Comparison of ENCODE assay signal across 21 cellular contexts in the genomic region with DNA sequence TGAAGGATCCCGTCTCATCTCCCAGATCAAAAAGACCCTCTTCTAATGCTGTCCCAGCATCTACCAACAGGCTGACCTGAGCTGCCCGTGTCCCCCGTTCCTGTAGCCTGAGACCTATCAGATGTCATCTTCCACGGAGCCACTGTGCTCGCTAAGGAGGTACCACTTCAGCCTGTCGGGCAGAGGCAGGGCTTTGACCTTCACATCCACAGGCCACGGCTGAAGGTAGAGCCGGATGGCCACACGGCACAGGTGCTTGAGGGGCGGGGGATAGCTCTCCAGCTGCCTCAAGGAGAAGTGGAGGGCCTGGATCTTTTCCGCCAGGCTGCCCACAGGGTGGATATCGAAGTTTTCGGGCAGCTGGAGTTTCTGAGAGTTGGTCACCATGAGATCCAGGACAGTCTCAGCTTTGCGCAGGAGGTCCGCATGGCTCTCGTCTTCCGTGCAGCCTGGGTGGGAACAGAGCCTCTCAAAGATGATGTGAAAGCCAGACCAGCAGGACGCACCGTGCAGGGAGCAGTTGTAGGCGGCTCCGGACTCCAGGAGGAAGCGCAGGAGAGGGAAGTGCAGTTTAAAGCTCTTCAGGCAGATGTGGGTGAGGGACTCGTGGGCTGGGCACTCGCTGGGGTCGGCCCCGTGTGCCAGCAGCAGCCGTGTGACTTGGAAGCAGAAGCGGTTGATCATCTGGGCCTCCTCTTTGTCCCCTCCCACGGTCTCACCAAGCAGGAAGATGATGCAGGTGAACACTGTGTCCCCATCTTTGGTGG. TPM values are rescaled to one million over a fixed set of nuclear protein-coding genes. Genes with fewer than 3 reads are reported as not detected.
A peak's percentile ranks its signal among the peaks of the same experiment; 100 is the strongest.
DNase-seq lines count a peak whose midpoint lies in the region; ATAC-seq lines count a peak whose summit lies in the region.
"Had no signal": no experiment of that assay in that cellular context is flagged by ENCODE, and none has a peak within 500 bp of the region (broad histone marks: within the 10 kb centered on the region; RNA-seq: fewer than 3 reads in every experiment).

No MANE protein-coding gene starts in this region.

- POLR2A ChIA-PET in activated CD4-positive, alpha-beta memory T cell treated with anti-CD3 and anti-CD28 coated beads, Interleukin-2, amount 10 ng/mL, durations not matched to agents 7 days and 5 days (lab: Charles Lee) = interaction anchor here (0.9 to 5.9 kb wide), 3 partner anchors 8 to 499 kb away, joined by 3 to 44 read pairs (median 3); a partner anchor contains a TSS
- POLR2A ChIA-PET in activated CD4-positive, alpha-beta memory T cell treated with anti-CD3 and anti-CD28 coated beads for 36 hours (lab: Charles Lee) = no interaction called here
- POLR2A ChIA-PET in CD8-positive, alpha-beta memory T cell (lab: Charles Lee) = interaction anchor here (0.6 to 1.6 kb wide), 3 partner anchors 11 to 499 kb away, joined by 3 to 5 read pairs (median 3); no protein-coding TSS in a partner anchor
- POLR2A ChIA-PET in naive thymus-derived CD4-positive, alpha-beta T cell (lab: Charles Lee) = interaction anchor here (0.6 to 1.5 kb wide), 2 partner anchors 10 to 302 kb away, joined by 4 to 8 read pairs; no protein-coding TSS in a partner anchor

- peaks cover 30% of the 10 kb centered on the region for H3K36me3 Mint-ChIP-seq in activated CD4-positive, alpha-beta memory T cell treated with anti-CD3 and anti-CD28 coated beads, Interleukin-2, amount 10 ng/mL, durations not matched to agents 7 days and 5 days (ENCODE audit: low read depth)
- H3K36me3 Mint-ChIP-seq in activated CD4-positive, alpha-beta memory T cell treated with anti-CD3 and anti-CD28 coated beads for 36 hours = peaks cover 13% of the 10 kb centered on the region
- peaks cover 0 to 65% (median 0%) of the 10 kb centered on the region in 3 donors for H3K36me3 Mint-ChIP-seq in CD8-positive, alpha-beta memory T cell
- H3K36me3 Mint-ChIP-seq in activated T-helper 17 cell treated with anti-CD3 and anti-CD28 coated beads, Interleukin-2, amount 50 U/mL, for 72 hours (ENCODE audit: low read depth) = peaks cover 52% of the 10 kb centered on the region
- H3K36me3 Mint-ChIP-seq in naive thymus-derived CD4-positive, alpha-beta T cell = peaks cover 0 to 12% (median 5%) of the 10 kb centered on the region in 5 donors

- intact Hi-C loops in activated CD4-positive, alpha-beta memory T cell treated with anti-CD3 and anti-CD28 coated beads for 36 hours (cut with micrococcal nuclease) = no loop called here
- intact Hi-C loops in naive thymus-derived CD4-positive, alpha-beta T cell (cut with micrococcal nuclease) = no loop called here

- peaks cover 15% of the 10 kb centered on the region for H3K4me1 ChIP-seq in CD8-positive, alpha-beta memory T cell (ENCODE audit: insufficient read depth, low read length)
- peaks cover 16 to 18% of the 10 kb centered on the region in 2 donors for H3K4me1 ChIP-seq in naive thymus-derived CD4-positive, alpha-beta T cell (ENCODE audit: control insufficient read depth in 2 of 2, insufficient read depth in 2 of 2, low read length in 2 of 2)
- peaks cover 15% of the 10 kb centered on the region for H3K4me1 ChIP-seq in HAP-1

- no peaks in the 10 kb centered on the region for H3K27me3 Mint-ChIP-seq in activated CD4-positive, alpha-beta memory T cell treated with anti-CD3 and anti-CD28 coated beads, Interleukin-2, amount 10 ng/mL, durations not matched to agents 7 days and 5 days
- no peaks in the 10 kb centered on the region for H3K27me3 Mint-ChIP-seq in activated CD4-positive, alpha-beta memory T cell treated with anti-CD3 and anti-CD28 coated beads for 36 hours
- H3K27me3 Mint-ChIP-seq in CD8-positive, alpha-beta memory T cell = peaks cover 0 to 3% of the 10 kb centered on the region in 2 donors
- no peaks in the 10 kb centered on the region for H3K27me3 Mint-ChIP-seq in activated T-helper 17 cell treated with anti-CD3 and anti-CD28 coated beads, Interleukin-2, amount 50 U/mL, for 72 hours
- H3K27me3 Mint-ChIP-seq in naive thymus-derived CD4-positive, alpha-beta T cell = no peaks in the 10 kb centered on the region

- H3K4me1 Mint-ChIP-seq in activated CD4-positive, alpha-beta memory T cell treated with anti-CD3 and anti-CD28 coated beads, Interleukin-2, amount 10 ng/mL, durations not matched to agents 7 days and 5 days = peaks cover 25% of the 10 kb centered on the region
- peaks cover 15% of the 10 kb centered on the region for H3K4me1 Mint-ChIP-seq in activated CD4-positive, alpha-beta memory T cell treated with anti-CD3 and anti-CD28 coated beads for 36 hours (ENCODE audit: low read depth)
- H3K4me1 Mint-ChIP-seq in CD8-positive, alpha-beta memory T cell = peaks cover 15 to 34% (median 24%) of the 10 kb centered on the region in 3 donors
- H3K4me1 Mint-ChIP-seq in activated T-helper 17 cell treated with anti-CD3 and anti-CD28 coated beads, Interleukin-2, amount 50 U/mL, for 72 hours = peaks cover 15% of the 10 kb centered on the region
- peaks cover 19 to 31% (median 23%) of the 10 kb centered on the region in 7 donors for H3K4me1 Mint-ChIP-seq in naive thymus-derived CD4-positive, alpha-beta T cell

- H3K4me3 ChIP-seq in CD8-positive, alpha-beta memory T cell (ENCODE audit: low read length) = no peak overlapping the region
- H3K4me3 ChIP-seq in naive thymus-derived CD4-positive, alpha-beta T cell (ENCODE audit: low read length) = no peak overlapping the region
- H3K4me3 ChIP-seq in HAP-1 = no peak overlapping the region
- H3K4me3 ChIP-seq: A549, left lung, stomach had no signal

- CTCF ChIA-PET in activated CD4-positive, alpha-beta memory T cell treated with anti-CD3 and anti-CD28 coated beads, Interleukin-2, amount 10 ng/mL, durations not matched to agents 7 days and 5 days (lab: Charles Lee) = interaction anchor here (2.8 to 7.5 kb wide), 2 partner anchors 12 to 146 kb away, joined by 13 to 51 read pairs; a partner anchor contains a TSS
- CTCF ChIA-PET in activated CD4-positive, alpha-beta memory T cell treated with anti-CD3 and anti-CD28 coated beads for 36 hours (lab: Charles Lee) = interaction anchor here (1.1 to 8.7 kb wide), 3 partner anchors 10 to 499 kb away, joined by 4 to 70 read pairs (median 6); a partner anchor contains a TSS
- CTCF ChIA-PET in CD8-positive, alpha-beta memory T cell (lab: Charles Lee) = interaction anchor here (8.8 kb wide), 1 partner anchor 11 kb away, joined by 75 read pairs; a partner anchor contains a TSS
- CTCF ChIA-PET in naive thymus-derived CD4-positive, alpha-beta T cell (lab: Charles Lee) = interaction anchor here (0.7 to 1.4 kb wide), 4 partner anchors 14 to 873 kb away, joined by 3 to 6 read pairs (median 3); no protein-coding TSS in a partner anchor

- no peak for ATAC-seq in activated T-helper 17 cell treated with anti-CD3 and anti-CD28 coated beads, Interleukin-2, amount 50 U/mL, for 72 hours (replicated peaks)
- ATAC-seq in naive thymus-derived CD4-positive, alpha-beta T cell = no peak
- ATAC-seq: A549; activated naive CD4-positive, alpha-beta T cell treated with anti-CD3 and anti-CD28 coated beads, Interleukin-2, amount 50 U/mL, for 72 hours; left lung had no signal

- no peaks in the 10 kb centered on the region for H3K9me3 Mint-ChIP-seq in activated CD4-positive, alpha-beta memory T cell treated with anti-CD3 and anti-CD28 coated beads, Interleukin-2, amount 10 ng/mL, durations not matched to agents 7 days and 5 days
- H3K9me3 Mint-ChIP-seq in activated CD4-positive, alpha-beta memory T cell treated with anti-CD3 and anti-CD28 coated beads for 36 hours = no peaks in the 10 kb centered on the region
- peaks cover 0 to 2% (median 0%) of the 10 kb centered on the region in 5 donors for H3K9me3 Mint-ChIP-seq in CD8-positive, alpha-beta memory T cell
- no peaks in the 10 kb centered on the region for H3K9me3 Mint-ChIP-seq in activated T-helper 17 cell treated with anti-CD3 and anti-CD28 coated beads, Interleukin-2, amount 50 U/mL, for 72 hours
- peaks cover 0 to 2% (median 0%) of the 10 kb centered on the region in 11 donors for H3K9me3 Mint-ChIP-seq in naive thymus-derived CD4-positive, alpha-beta T cell
- H3K9me3 Mint-ChIP-seq: activated naive CD4-positive, alpha-beta T cell treated with anti-CD3 and anti-CD28 coated beads, Interleukin-2, amount 50 U/mL, for 72 hours had no signal

- H3K27ac Mint-ChIP-seq in activated CD4-positive, alpha-beta memory T cell treated with anti-CD3 and anti-CD28 coated beads, Interleukin-2, amount 10 ng/mL, durations not matched to agents 7 days and 5 days = peak overlapping the region; percentile 41
- no peak overlapping the region for H3K27ac Mint-ChIP-seq in activated CD4-positive, alpha-beta memory T cell treated with anti-CD3 and anti-CD28 coated beads for 36 hours
- H3K27ac Mint-ChIP-seq in CD8-positive, alpha-beta memory T cell = peak overlapping the region in 6 of 8 donors; percentile 5 to 79 (median 72)
- H3K27ac Mint-ChIP-seq in activated T-helper 17 cell treated with anti-CD3 and anti-CD28 coated beads, Interleukin-2, amount 50 U/mL, for 72 hours = peak overlapping the region; percentile 65
- peak overlapping the region in 7 of 9 donors; percentile 25 to 75 (median 63) for H3K27ac Mint-ChIP-seq in naive thymus-derived CD4-positive, alpha-beta T cell

- in situ Hi-C loops in HAP-1 (cut with MboI; ENCODE audit: low sequenced_read_pairs) = no loop called here

- no peaks in the 10 kb centered on the region for H3K27me3 ChIP-seq in CD8-positive, alpha-beta memory T cell (ENCODE audit: insufficient read depth, low read length, poor library complexity, severe bottlenecking)
- H3K27me3 ChIP-seq in naive thymus-derived CD4-positive, alpha-beta T cell (ENCODE audit: control insufficient read depth in 2 of 2, insufficient read depth in 2 of 2, low read length in 2 of 2) = no peaks in the 10 kb centered on the region
- H3K27me3 ChIP-seq in HAP-1 (ENCODE audit: low read depth) = no peaks in the 10 kb centered on the region
- H3K27me3 ChIP-seq: left lung, stomach had no signal

- no peaks in the 10 kb centered on the region for H3K9me3 ChIP-seq in CD8-positive, alpha-beta memory T cell (ENCODE audit: low read length)
- H3K9me3 ChIP-seq in naive thymus-derived CD4-positive, alpha-beta T cell (ENCODE audit: control insufficient read depth in 2 of 3, low read length in 3 of 3) = no peaks in the 10 kb centered on the region
- no peaks in the 10 kb centered on the region for H3K9me3 ChIP-seq in HAP-1
- H3K9me3 ChIP-seq: A549, left lung, stomach had no signal

- H3K36me3 ChIP-seq in CD8-positive, alpha-beta memory T cell (ENCODE audit: insufficient read depth, low read length) = peaks cover 45% of the 10 kb centered on the region
- peaks cover 6 to 75% (median 13%) of the 10 kb centered on the region in 3 experiments for H3K36me3 ChIP-seq in naive thymus-derived CD4-positive, alpha-beta T cell (ENCODE audit: control insufficient read depth in 2 of 3, insufficient read depth in 3 of 3, low read length in 3 of 3)
- peaks cover 66% of the 10 kb centered on the region for H3K36me3 ChIP-seq in HAP-1 (replicated peaks)

- no peak for DNase-seq in activated CD4-positive, alpha-beta memory T cell treated with anti-CD3 and anti-CD28 coated beads, Interleukin-2, amount 10 ng/mL, durations not matched to agents 7 days and 5 days
- no peak for DNase-seq in activated CD4-positive, alpha-beta memory T cell treated with anti-CD3 and anti-CD28 coated beads for 36 hours
- no peak for DNase-seq in CD8-positive, alpha-beta memory T cell
- DNase-seq in naive thymus-derived CD4-positive, alpha-beta T cell = no peak
- DNase-seq in MV-4-11 (lab: John Stamatoyannopoulos, UW) (no peak), UCSD-AML1 (lab: John Stamatoyannopoulos, UW; ENCODE audit: unreplicated experiment) (no peak), HAP-1 (ENCODE audit: low spot score in 2 of 2) (no peak)
- DNase-seq: activated CD4-positive, alpha-beta T cell treated with anti-CD3 and anti-CD28 coated beads, Interleukin-2, amount 50 U/mL, for 4 hours; central memory CD4-positive, alpha-beta T cell; foreskin melanocyte; Karpas-422; NCI-H1417; NK-92 treated with Interleukin-12 subunit alpha and Interleukin-12 subunit beta, amount 100 ng/mL, for 24 hours; SHP77; stimulated activated CD4-positive, alpha-beta T cell treated with anti-CD3 and anti-CD28 coated beads, Interleukin-15, amount 100 ng/mL, for 24 hours; stomach had no signal

- no peak overlapping the region for H3K27ac ChIP-seq in CD8-positive, alpha-beta memory T cell (ENCODE audit: low read depth, low read length)
- H3K27ac ChIP-seq in naive thymus-derived CD4-positive, alpha-beta T cell (ENCODE audit: low read depth, low read length) = no peak overlapping the region
- H3K27ac ChIP-seq: A549, left lung had no signal

- no peak overlapping the region for H3K4me3 Mint-ChIP-seq in activated CD4-positive, alpha-beta memory T cell treated with anti-CD3 and anti-CD28 coated beads, Interleukin-2, amount 10 ng/mL, durations not matched to agents 7 days and 5 days
- H3K4me3 Mint-ChIP-seq in activated CD4-positive, alpha-beta memory T cell treated with anti-CD3 and anti-CD28 coated beads for 36 hours = no peak overlapping the region
- H3K4me3 Mint-ChIP-seq in CD8-positive, alpha-beta memory T cell = peak overlapping the region in 4 of 7 donors; percentile 59 to 72 (median 66)
- peak overlapping the region; percentile 15 for H3K4me3 Mint-ChIP-seq in activated T-helper 17 cell treated with anti-CD3 and anti-CD28 coated beads, Interleukin-2, amount 50 U/mL, for 72 hours
- H3K4me3 Mint-ChIP-seq in naive thymus-derived CD4-positive, alpha-beta T cell = peak overlapping the region in 4 of 10 donors; percentile 38 to 86 (median 52)

RNA-seq across cellular contexts. Expression of a gene that starts 4.1 kb away (rescaled TPM):
- 10 to 100 TPM; 22.5 to 23.4 TPM for total RNA-seq in activated CD4-positive, alpha-beta memory T cell treated with anti-CD3 and anti-CD28 coated beads, Interleukin-2, amount 10 ng/mL, durations not matched to agents 7 days and 5 days
- total RNA-seq in activated CD4-positive, alpha-beta memory T cell treated with anti-CD3 and anti-CD28 coated beads for 36 hours = 10 to 100 TPM; 14.1 to 15.7 TPM
- 10 to 100 TPM; 28.0 to 28.3 TPM for total RNA-seq in CD8-positive, alpha-beta memory T cell
- 31.0 TPM for polyA plus RNA-seq in CD8-positive, alpha-beta memory T cell
- 10 to 100 TPM; 12.3 to 26.4 TPM for total RNA-seq in activated T-helper 17 cell treated with anti-CD3 and anti-CD28 coated beads, Interleukin-2, amount 50 U/mL, for 72 hours
- 10 to 100 TPM; 25.0 to 33.2 (median 28.1) TPM for total RNA-seq in naive thymus-derived CD4-positive, alpha-beta T cell
- polyA plus RNA-seq in naive thymus-derived CD4-positive, alpha-beta T cell = 10 to 100 TPM; 18.5 to 40.9 TPM

RNA-seq across cellular contexts. Expression of a gene that starts 11.9 kb away (rescaled TPM):
- total RNA-seq in activated CD4-positive, alpha-beta memory T cell treated with anti-CD3 and anti-CD28 coated beads, Interleukin-2, amount 10 ng/mL, durations not matched to agents 7 days and 5 days = 10 to 100 TPM; 34.2 to 38.7 TPM
- total RNA-seq in activated CD4-positive, alpha-beta memory T cell treated with anti-CD3 and anti-CD28 coated beads for 36 hours = 10 to 100 TPM; 59.9 to 64.6 TPM
- total RNA-seq in CD8-positive, alpha-beta memory T cell = 10 to 100 TPM; 65.5 to 68.9 TPM
- 48.6 TPM for polyA plus RNA-seq in CD8-positive, alpha-beta memory T cell
- 10 to 100 TPM; 27.2 to 61.1 TPM for total RNA-seq in activated T-helper 17 cell treated with anti-CD3 and anti-CD28 coated beads, Interleukin-2, amount 50 U/mL, for 72 hours
- 10 to 100 TPM; 31.0 to 50.1 (median 34.2) TPM for total RNA-seq in naive thymus-derived CD4-positive, alpha-beta T cell
- 10 to 100 TPM; 49.0 to 58.9 TPM for polyA plus RNA-seq in naive thymus-derived CD4-positive, alpha-beta T cell

RNA-seq across cellular contexts. Expression of a gene that starts 17.0 kb away (rescaled TPM):
- total RNA-seq in activated CD4-positive, alpha-beta memory T cell treated with anti-CD3 and anti-CD28 coated beads, Interleukin-2, amount 10 ng/mL, durations not matched to agents 7 days and 5 days = not detected
- total RNA-seq in activated CD4-positive, alpha-beta memory T cell treated with anti-CD3 and anti-CD28 coated beads for 36 hours = not detected
- total RNA-seq in CD8-positive, alpha-beta memory T cell = not detected
- polyA plus RNA-seq in CD8-positive, alpha-beta memory T cell = not detected
- total RNA-seq in activated T-helper 17 cell treated with anti-CD3 and anti-CD28 coated beads, Interleukin-2, amount 50 U/mL, for 72 hours = not detected
- total RNA-seq in naive thymus-derived CD4-positive, alpha-beta T cell = not detected
- polyA plus RNA-seq in naive thymus-derived CD4-positive, alpha-beta T cell = not detected
- total RNA-seq: left lung, pulmonary artery endothelial cell, stomach had no signal

RNA-seq across cellular contexts. Expression of a gene that starts 27.6 kb away (rescaled TPM):
- not detected for total RNA-seq in activated CD4-positive, alpha-beta memory T cell treated with anti-CD3 and anti-CD28 coated beads, Interleukin-2, amount 10 ng/mL, durations not matched to agents 7 days and 5 days
- total RNA-seq in activated CD4-positive, alpha-beta memory T cell treated with anti-CD3 and anti-CD28 coated beads for 36 hours = under 1 TPM; 0.58 to 0.86 TPM
- total RNA-seq in CD8-positive, alpha-beta memory T cell = under 1 TPM; 0.35 to 0.66 TPM
- not detected for polyA plus RNA-seq in CD8-positive, alpha-beta memory T cell
- total RNA-seq in activated T-helper 17 cell treated with anti-CD3 and anti-CD28 coated beads, Interleukin-2, amount 50 U/mL, for 72 hours = under 1 TPM in 1 of 2 donors, not detected in 1; 0.32 TPM
- 1 to 10 TPM in 1 of 5 experiments, not detected in 4; 1.1 TPM for total RNA-seq in naive thymus-derived CD4-positive, alpha-beta T cell
- polyA plus RNA-seq in naive thymus-derived CD4-positive, alpha-beta T cell = not detected
- total RNA-seq: pulmonary artery endothelial cell had no signal

Comparison
In these comparisons a context has a peak if more than half of its experiments do, and no peak if none do; other contexts are left out.
1. H3K4me3 Mint-ChIP-seq: peak in CD8-positive, alpha-beta memory T cell (4 of 7) and activated T-helper 17 cell treated with anti-CD3 and anti-CD28 coated beads, Interleukin-2, amount 50 U/mL, for 72 hours (single experiment); none in activated CD4-positive, alpha-beta memory T cell treated with anti-CD3 and anti-CD28 coated beads, Interleukin-2, amount 10 ng/mL, durations not matched to agents 7 days and 5 days (single experiment) and activated CD4-positive, alpha-beta memory T cell treated with anti-CD3 and anti-CD28 coated beads for 36 hours (single experiment).